In genomic region chr20:35121186-35121585, GRCh38 we compare ENCODE assay signal across 1 cellular context.
TF ChIP-seq lines count a peak whose summit lies in the region.

No MANE protein-coding gene starts in this region.

TF ChIP-seq in K562, 482 proteins besides CTCF, POLR2A, EP300 and RAD21 (continues in another document):
- no peak for TF ChIP-seq NFRKB (IDR thresholded peaks at IDR 0.05; ENCODE audit: low read depth)
- TF ChIP-seq ELK3 (CRISPR knock-in tag; IDR thresholded peaks at IDR 0.05), result no peak
- no peak for TF ChIP-seq RBM34 (IDR thresholded peaks at IDR 0.05; ENCODE audit: borderline replicate concordance, insufficient read depth, low read length)
- no peak; the same call in 1 of the 2 replicates for TF ChIP-seq ZNF592 (IDR thresholded peaks at IDR 0.05)
- TF ChIP-seq, protein P1, sequence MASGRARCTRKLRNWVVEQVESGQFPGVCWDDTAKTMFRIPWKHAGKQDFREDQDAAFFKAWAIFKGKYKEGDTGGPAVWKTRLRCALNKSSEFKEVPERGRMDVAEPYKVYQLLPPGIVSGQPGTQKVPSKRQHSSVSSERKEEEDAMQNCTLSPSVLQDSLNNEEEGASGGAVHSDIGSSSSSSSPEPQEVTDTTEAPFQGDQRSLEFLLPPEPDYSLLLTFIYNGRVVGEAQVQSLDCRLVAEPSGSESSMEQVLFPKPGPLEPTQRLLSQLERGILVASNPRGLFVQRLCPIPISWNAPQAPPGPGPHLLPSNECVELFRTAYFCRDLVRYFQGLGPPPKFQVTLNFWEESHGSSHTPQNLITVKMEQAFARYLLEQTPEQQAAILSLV (tag; IDR thresholded peaks at IDR 0.05), result no peak
- TF ChIP-seq TBP (optimal IDR thresholded peaks at IDR 0.05; ENCODE audit: low read depth, low read length), result peak; percentile 24
- TF ChIP-seq BCOR (IDR thresholded peaks at IDR 0.05), result no peak
- no peak for TF ChIP-seq SFPQ (IDR thresholded peaks at IDR 0.05; ENCODE audit: low read depth, low read length)
- TF ChIP-seq ZBED1 (IDR thresholded peaks at IDR 0.05), result no peak
- TF ChIP-seq POLR2AphosphoS5 (IDR thresholded peaks at IDR 0.05; ENCODE audit: control insufficient read depth, insufficient read depth, low read depth, low read length), result no peak
- TF ChIP-seq POLR2G (IDR thresholded peaks at IDR 0.05; ENCODE audit: low read depth, low read length), result no peak
- 0 out of 4 replicates have a peak, but pooled peaks of 1 of the 2 experiments have one; percentile 24 for TF ChIP-seq RCOR1 (IDR thresholded peaks at IDR 0.05; ENCODE audit: borderline replicate concordance in 1 of 2, low read depth in 2 of 2, low read length in 2 of 2)
- TF ChIP-seq ZNF551 (CRISPR knock-in tag; IDR thresholded peaks at IDR 0.05), result no peak
- no peak for TF ChIP-seq NR1H2 (CRISPR knock-in tag; IDR thresholded peaks at IDR 0.05)
- TF ChIP-seq MCM7 (IDR thresholded peaks at IDR 0.05), result no peak
- no peak for TF ChIP-seq PCBP2 (IDR thresholded peaks at IDR 0.05; ENCODE audit: low read depth, low read length, poor library complexity, severe bottlenecking)
- TF ChIP-seq, protein P2, sequence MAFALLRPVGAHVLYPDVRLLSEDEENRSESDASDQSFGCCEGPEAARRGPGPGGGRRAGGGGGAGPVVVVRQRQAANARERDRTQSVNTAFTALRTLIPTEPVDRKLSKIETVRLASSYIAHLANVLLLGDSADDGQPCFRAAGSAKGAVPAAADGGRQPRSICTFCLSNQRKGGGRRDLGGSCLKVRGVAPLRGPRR (CRISPR knock-in tag; IDR thresholded peaks at IDR 0.05), result no peak
- no peak for TF ChIP-seq SIX5 (IDR thresholded peaks at IDR 0.05; ENCODE audit: borderline replicate concordance in 1 of 2, insufficient read depth in 1 of 2, low read depth in 1 of 2, low read length in 2 of 2)
- peak; percentile 28; the same call in 1 of the 2 replicates for TF ChIP-seq CTBP1 (IDR thresholded peaks at IDR 0.05; ENCODE audit: borderline replicate concordance)
- no peak for TF ChIP-seq NFYB (IDR thresholded peaks at IDR 0.05; ENCODE audit: extremely low read depth, insufficient read length)
- TF ChIP-seq, protein P3, sequence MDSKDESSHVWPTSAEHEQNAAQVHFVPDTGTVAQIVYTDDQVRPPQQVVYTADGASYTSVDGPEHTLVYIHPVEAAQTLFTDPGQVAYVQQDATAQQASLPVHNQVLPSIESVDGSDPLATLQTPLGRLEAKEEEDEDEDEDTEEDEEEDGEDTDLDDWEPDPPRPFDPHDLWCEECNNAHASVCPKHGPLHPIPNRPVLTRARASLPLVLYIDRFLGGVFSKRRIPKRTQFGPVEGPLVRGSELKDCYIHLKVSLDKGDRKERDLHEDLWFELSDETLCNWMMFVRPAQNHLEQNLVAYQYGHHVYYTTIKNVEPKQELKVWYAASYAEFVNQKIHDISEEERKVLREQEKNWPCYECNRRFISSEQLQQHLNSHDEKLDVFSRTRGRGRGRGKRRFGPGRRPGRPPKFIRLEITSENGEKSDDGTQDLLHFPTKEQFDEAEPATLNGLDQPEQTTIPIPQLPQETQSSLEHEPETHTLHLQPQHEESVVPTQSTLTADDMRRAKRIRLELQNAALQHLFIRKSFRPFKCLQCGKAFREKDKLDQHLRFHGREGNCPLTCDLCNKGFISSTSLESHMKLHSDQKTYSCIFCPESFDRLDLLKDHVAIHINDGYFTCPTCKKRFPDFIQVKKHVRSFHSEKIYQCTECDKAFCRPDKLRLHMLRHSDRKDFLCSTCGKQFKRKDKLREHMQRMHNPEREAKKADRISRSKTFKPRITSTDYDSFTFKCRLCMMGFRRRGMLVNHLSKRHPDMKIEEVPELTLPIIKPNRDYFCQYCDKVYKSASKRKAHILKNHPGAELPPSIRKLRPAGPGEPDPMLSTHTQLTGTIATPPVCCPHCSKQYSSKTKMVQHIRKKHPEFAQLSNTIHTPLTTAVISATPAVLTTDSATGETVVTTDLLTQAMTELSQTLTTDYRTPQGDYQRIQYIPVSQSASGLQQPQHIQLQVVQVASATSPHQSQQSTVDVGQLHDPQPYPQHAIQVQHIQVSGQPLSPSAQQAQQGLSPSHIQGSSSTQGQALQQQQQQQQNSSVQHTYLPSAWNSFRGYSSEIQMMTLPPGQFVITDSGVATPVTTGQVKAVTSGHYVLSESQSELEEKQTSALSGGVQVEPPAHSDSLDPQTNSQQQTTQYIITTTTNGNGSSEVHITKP (IDR thresholded peaks at IDR 0.05; ENCODE audit: partially characterized antibody), result no peak
- no peak for TF ChIP-seq KDM5B (IDR thresholded peaks at IDR 0.05; ENCODE audit: insufficient replicate concordance, low read depth, low read length)
- no peak for TF ChIP-seq ZNF174 (CRISPR knock-in tag; IDR thresholded peaks at IDR 0.05)
- no peak for TF ChIP-seq NCOA6 (IDR thresholded peaks at IDR 0.05)
- TF ChIP-seq OTX1 (CRISPR knock-in tag; IDR thresholded peaks at IDR 0.05), result no peak
- TF ChIP-seq, protein P4, sequence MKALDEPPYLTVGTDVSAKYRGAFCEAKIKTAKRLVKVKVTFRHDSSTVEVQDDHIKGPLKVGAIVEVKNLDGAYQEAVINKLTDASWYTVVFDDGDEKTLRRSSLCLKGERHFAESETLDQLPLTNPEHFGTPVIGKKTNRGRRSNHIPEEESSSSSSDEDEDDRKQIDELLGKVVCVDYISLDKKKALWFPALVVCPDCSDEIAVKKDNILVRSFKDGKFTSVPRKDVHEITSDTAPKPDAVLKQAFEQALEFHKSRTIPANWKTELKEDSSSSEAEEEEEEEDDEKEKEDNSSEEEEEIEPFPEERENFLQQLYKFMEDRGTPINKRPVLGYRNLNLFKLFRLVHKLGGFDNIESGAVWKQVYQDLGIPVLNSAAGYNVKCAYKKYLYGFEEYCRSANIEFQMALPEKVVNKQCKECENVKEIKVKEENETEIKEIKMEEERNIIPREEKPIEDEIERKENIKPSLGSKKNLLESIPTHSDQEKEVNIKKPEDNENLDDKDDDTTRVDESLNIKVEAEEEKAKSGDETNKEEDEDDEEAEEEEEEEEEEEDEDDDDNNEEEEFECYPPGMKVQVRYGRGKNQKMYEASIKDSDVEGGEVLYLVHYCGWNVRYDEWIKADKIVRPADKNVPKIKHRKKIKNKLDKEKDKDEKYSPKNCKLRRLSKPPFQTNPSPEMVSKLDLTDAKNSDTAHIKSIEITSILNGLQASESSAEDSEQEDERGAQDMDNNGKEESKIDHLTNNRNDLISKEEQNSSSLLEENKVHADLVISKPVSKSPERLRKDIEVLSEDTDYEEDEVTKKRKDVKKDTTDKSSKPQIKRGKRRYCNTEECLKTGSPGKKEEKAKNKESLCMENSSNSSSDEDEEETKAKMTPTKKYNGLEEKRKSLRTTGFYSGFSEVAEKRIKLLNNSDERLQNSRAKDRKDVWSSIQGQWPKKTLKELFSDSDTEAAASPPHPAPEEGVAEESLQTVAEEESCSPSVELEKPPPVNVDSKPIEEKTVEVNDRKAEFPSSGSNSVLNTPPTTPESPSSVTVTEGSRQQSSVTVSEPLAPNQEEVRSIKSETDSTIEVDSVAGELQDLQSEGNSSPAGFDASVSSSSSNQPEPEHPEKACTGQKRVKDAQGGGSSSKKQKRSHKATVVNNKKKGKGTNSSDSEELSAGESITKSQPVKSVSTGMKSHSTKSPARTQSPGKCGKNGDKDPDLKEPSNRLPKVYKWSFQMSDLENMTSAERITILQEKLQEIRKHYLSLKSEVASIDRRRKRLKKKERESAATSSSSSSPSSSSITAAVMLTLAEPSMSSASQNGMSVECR (CRISPR knock-in tag; IDR thresholded peaks at IDR 0.05), result no peak
- no peak for TF ChIP-seq SNIP1 (IDR thresholded peaks at IDR 0.05; ENCODE audit: low read depth)
- TF ChIP-seq TRIM24 (IDR thresholded peaks at IDR 0.05), result no peak
- TF ChIP-seq, protein P5, sequence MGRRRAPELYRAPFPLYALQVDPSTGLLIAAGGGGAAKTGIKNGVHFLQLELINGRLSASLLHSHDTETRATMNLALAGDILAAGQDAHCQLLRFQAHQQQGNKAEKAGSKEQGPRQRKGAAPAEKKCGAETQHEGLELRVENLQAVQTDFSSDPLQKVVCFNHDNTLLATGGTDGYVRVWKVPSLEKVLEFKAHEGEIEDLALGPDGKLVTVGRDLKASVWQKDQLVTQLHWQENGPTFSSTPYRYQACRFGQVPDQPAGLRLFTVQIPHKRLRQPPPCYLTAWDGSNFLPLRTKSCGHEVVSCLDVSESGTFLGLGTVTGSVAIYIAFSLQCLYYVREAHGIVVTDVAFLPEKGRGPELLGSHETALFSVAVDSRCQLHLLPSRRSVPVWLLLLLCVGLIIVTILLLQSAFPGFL (CRISPR knock-in tag; IDR thresholded peaks at IDR 0.05), result no peak
- no peak for TF ChIP-seq ZNF140 (CRISPR knock-in tag; IDR thresholded peaks at IDR 0.05)
- TF ChIP-seq RBM25 (IDR thresholded peaks at IDR 0.05; ENCODE audit: low read depth, low read length, severe bottlenecking), result no peak
- no peak for TF ChIP-seq CSDE1 (IDR thresholded peaks at IDR 0.05)
- no peak for TF ChIP-seq CCNT2 (IDR thresholded peaks at IDR 0.05; ENCODE audit: borderline replicate concordance, extremely low read depth, insufficient read length, low read depth, low read length)
- TF ChIP-seq TEAD1 (CRISPR knock-in tag; IDR thresholded peaks at IDR 0.05), result no peak
- no peak for TF ChIP-seq LEF1 (IDR thresholded peaks at IDR 0.05)
- TF ChIP-seq NCOA2 (IDR thresholded peaks at IDR 0.05; ENCODE audit: partially characterized antibody in 2 of 2), result no peak
- TF ChIP-seq USF1 (CRISPR knock-in tag; IDR thresholded peaks at IDR 0.05), result no peak
- no peak for TF ChIP-seq ETS2 (tag; IDR thresholded peaks at IDR 0.05; ENCODE audit: borderline replicate concordance, poor library complexity, severe bottlenecking)
- TF ChIP-seq MEIS2 (IDR thresholded peaks at IDR 0.05; ENCODE audit: partially characterized antibody), result peak; percentile 96
- no peak for TF ChIP-seq ZNF146 (CRISPR knock-in tag; IDR thresholded peaks at IDR 0.05; ENCODE audit: unreplicated experiment)
- TF ChIP-seq ZEB2 (IDR thresholded peaks at IDR 0.05), result no peak
